ENCODE assay signal across 28 cellular contexts in genomic region chr3:100615684-100616083, GRCh38. TPM values are rescaled to one million over a fixed set of nuclear protein-coding genes. Genes with fewer than 3 reads are reported as not detected.
DNase-seq lines count a peak whose midpoint lies in the region; FAIRE-seq and TF ChIP-seq lines count a peak whose summit lies in the region.
"Had no signal": no experiment of that assay in that cellular context is flagged by ENCODE, and none has a peak within 500 bp of the region (broad histone marks: within the 10 kb centered on the region; RNA-seq: fewer than 3 reads in every experiment).

No MANE protein-coding gene starts in this region.

- peaks cover 4% of the 10 kb centered on the region for H3K27me3 Mint-ChIP-seq in type B pancreatic cell

- no peak for TF ChIP-seq CTCF in AG10803 (conservative IDR thresholded peaks at IDR 0.05; ENCODE audit: low read length)
- TF ChIP-seq CTCF in brain microvascular endothelial cell (IDR thresholded peaks at IDR 0.05; ENCODE audit: low read depth, low read length, missing control alignments): no peak
- TF ChIP-seq CTCF in type B pancreatic cell (conservative IDR thresholded peaks at IDR 0.05): no peak

- no peak overlapping the region for H3K27ac Mint-ChIP-seq in type B pancreatic cell
- H3K27ac Mint-ChIP-seq: activated naive CD8-positive, alpha-beta T cell treated with anti-CD3 and anti-CD28 coated beads, Interleukin-2, amount 50 U/mL, for 24 hours had no signal

- no peaks in the 10 kb centered on the region for H3K36me3 ChIP-seq in brain microvascular endothelial cell (replicated peaks)
- H3K36me3 ChIP-seq: breast epithelium, heart right ventricle, neutrophil, Peyer's patch, upper lobe of right lung had no signal

- no peaks in the 10 kb centered on the region for H3K4me1 Mint-ChIP-seq in type B pancreatic cell (ENCODE audit: unreplicated experiment)
- H3K4me1 Mint-ChIP-seq: activated naive CD8-positive, alpha-beta T cell treated with anti-CD3 and anti-CD28 coated beads, Interleukin-2, amount 50 U/mL, for 24 hours had no signal

- in situ Hi-C loops in brain microvascular endothelial cell (cut with HindIII; ENCODE audit: low pct_ligation_motif_present, low sequenced_read_pairs): no loop called here

- no peaks in the 10 kb centered on the region for H3K9me3 Mint-ChIP-seq in type B pancreatic cell
- H3K9me3 Mint-ChIP-seq: activated naive CD8-positive, alpha-beta T cell treated with anti-CD3 and anti-CD28 coated beads, Interleukin-2, amount 50 U/mL, for 24 hours had no signal

- H3K27ac ChIP-seq in brain microvascular endothelial cell: no peak overlapping the region
- H3K27ac ChIP-seq: breast epithelium, C4-2B, heart right ventricle, neutrophil, psoas muscle, skin epidermis, upper lobe of right lung had no signal

- H3K4me3 Mint-ChIP-seq in type B pancreatic cell: no peak overlapping the region
- H3K4me3 Mint-ChIP-seq: activated naive CD8-positive, alpha-beta T cell treated with anti-CD3 and anti-CD28 coated beads, Interleukin-2, amount 50 U/mL, for 24 hours had no signal

- no peaks in the 10 kb centered on the region for H3K27me3 ChIP-seq in brain microvascular endothelial cell (replicated peaks)
- H3K27me3 ChIP-seq: breast epithelium, neutrophil, Peyer's patch had no signal

- FAIRE-seq in H54 (lab: Jason Lieb, UNC): no peak
- FAIRE-seq: endometrium, TTC549 had no signal

- DNase-seq in AG10803 (ENCODE audit: low read depth) (peak; percentile 50), M059J (ENCODE audit: low read depth) (peak; percentile 27), brain microvascular endothelial cell (peak; percentile 30), iris pigment epithelial cell (ENCODE audit: low read depth) (peak; percentile 79), H54 (ENCODE audit: insufficient read length, low spot score) (no peak), NCI-H1105 (lab: John Stamatoyannopoulos, UW) (no peak), type B pancreatic cell (ENCODE audit: extremely low spot score, unreplicated experiment) (no peak), NCI-H1694 (lab: John Stamatoyannopoulos, UW) (no peak)
- DNase-seq: ACHN; activated CD4-positive, alpha-beta T cell treated with anti-CD3 and anti-CD28 coated beads for 1 hour; activated gamma-delta T cell; activated naive CD8-positive, alpha-beta T cell treated with anti-CD3 and anti-CD28 coated beads, Interleukin-2, amount 50 U/mL, for 24 hours; activated T-cell treated with anti-CD3 and anti-CD28 coated beads, Interleukin-2, amount 50 U/mL, for 1 hour; heart right ventricle; mesendoderm; NCI-H1417 treated with DMSO at 0.1 percent for 48 hours; Peyer's patch; psoas muscle; upper lobe of right lung had no signal

- TF ChIP-seq POLR2A in H54 (IDR thresholded peaks at IDR 0.05; ENCODE audit: low read depth, low read length): no peak

- H3K4me3 ChIP-seq in AG10803 (ENCODE audit: low read length) (no peak overlapping the region), brain microvascular endothelial cell (ENCODE audit: low read depth, low read length) (no peak overlapping the region)
- H3K4me3 ChIP-seq: breast epithelium, heart right ventricle, psoas muscle, skin epidermis, upper lobe of right lung had no signal

- no peaks in the 10 kb centered on the region for H3K36me3 Mint-ChIP-seq in type B pancreatic cell

RNA-seq across cellular contexts. Expression of gene ADGRG7, which starts 6.3 kb away (rescaled TPM):
- not detected in 2 replicates for total RNA-seq in M059J (2014; rRNA removed; shearing (Covaris generic))
- total RNA-seq in type B pancreatic cell (ENCODE audit: low replicate concordance): 2.8 and 7.7 TPM in 2 replicates
- total RNA-seq: breast epithelium; myocyte; NCI-H460; T-helper 1 cell treated with Interleukin-12 subunit alpha and Interleukin-12 subunit beta and Interleukin-4 antibody, amounts not matched to agents 30 ng/mL and 1 ng/mL, for 36 hours; upper lobe of right lung had no signal

Comparison
In these comparisons a context has a peak if more than half of its experiments do, and no peak if none do; other contexts are left out.
1. DNase-seq: peak in AG10803 (single experiment), M059J (single experiment), brain microvascular endothelial cell (single experiment) and iris pigment epithelial cell (single experiment); none in H54 (single experiment), NCI-H1105 (single experiment), type B pancreatic cell (single experiment) and NCI-H1694 (single experiment).